1 cellular context compared by ENCODE assay signal in the genomic region with DNA sequence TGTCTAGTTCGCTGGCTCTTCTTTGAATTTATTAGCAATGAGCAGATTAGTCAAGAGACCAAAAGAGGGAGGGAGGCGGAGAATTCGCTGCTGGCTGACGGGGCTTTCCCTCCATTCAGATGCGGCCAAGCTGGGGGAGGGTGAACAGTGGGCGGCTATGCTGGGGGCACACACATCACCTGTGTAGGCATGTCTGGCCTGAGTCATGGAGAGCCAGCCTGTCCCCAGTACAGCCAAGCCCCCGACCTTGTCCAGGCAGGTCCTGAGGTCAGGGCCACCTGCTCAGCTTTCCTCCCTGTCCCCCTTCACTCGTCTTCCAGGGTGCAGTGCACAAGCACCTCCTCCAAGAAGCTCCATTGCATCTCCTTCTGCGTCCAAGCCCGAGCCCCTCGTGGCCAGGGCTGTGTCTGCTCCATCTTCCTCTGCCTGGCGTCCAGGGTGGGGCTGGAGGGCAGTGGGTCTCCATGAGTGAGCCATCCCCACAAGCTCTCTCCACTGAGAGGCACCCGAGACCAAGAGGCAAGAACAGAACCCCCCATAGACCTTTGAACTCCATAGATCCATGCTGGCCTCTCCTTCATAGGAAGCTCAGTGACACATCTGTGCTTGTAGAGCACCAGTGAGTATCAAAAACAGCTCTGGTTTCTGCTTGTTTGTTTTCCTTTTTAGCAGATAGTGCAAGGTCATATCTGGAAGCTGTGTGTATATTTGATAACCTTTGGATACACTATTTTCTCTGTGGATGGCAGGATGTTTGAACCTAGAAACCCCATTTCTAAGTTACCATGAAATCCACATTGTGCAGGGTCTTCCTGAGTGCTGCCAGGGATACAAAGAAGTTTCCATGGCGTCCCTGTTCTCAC.
TF ChIP-seq lines count a peak whose summit lies in the region.

No MANE protein-coding gene starts in this region.

TF ChIP-seq in HepG2, 621 proteins besides CTCF, POLR2A, EP300 and RAD21 (continued from another document and continues in another):
- TF ChIP-seq, protein P1, sequence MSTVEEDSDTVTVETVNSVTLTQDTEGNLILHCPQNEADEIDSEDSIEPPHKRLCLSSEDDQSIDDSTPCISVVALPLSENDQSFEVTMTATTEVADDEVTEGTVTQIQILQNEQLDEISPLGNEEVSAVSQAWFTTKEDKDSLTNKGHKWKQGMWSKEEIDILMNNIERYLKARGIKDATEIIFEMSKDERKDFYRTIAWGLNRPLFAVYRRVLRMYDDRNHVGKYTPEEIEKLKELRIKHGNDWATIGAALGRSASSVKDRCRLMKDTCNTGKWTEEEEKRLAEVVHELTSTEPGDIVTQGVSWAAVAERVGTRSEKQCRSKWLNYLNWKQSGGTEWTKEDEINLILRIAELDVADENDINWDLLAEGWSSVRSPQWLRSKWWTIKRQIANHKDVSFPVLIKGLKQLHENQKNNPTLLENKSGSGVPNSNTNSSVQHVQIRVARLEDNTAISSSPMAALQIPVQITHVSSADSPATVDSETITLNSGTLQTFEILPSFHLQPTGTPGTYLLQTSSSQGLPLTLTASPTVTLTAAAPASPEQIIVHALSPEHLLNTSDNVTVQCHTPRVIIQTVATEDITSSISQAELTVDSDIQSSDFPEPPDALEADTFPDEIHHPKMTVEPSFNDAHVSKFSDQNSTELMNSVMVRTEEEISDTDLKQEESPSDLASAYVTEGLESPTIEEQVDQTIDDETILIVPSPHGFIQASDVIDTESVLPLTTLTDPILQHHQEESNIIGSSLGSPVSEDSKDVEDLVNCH (CRISPR knock-in tag; IDR thresholded peaks at IDR 0.05), result no peak
- TF ChIP-seq ZNF496 (CRISPR knock-in tag; IDR thresholded peaks at IDR 0.05; ENCODE audit: insufficient replicate concordance) (no peak), SP140L (CRISPR knock-in tag; IDR thresholded peaks at IDR 0.05; ENCODE audit: borderline replicate concordance) (0 out of 2 replicates have a peak, but pooled peaks have one; percentile 4), KLF15 (CRISPR knock-in tag; IDR thresholded peaks at IDR 0.05; ENCODE audit: borderline replicate concordance) (no peak), MAFG (CRISPR knock-in tag; IDR thresholded peaks at IDR 0.05) (no peak), HNRNPK (IDR thresholded peaks at IDR 0.05; ENCODE audit: low read depth, low read length, poor library complexity, severe bottlenecking) (no peak), ZNF746 (CRISPR knock-in tag; IDR thresholded peaks at IDR 0.05) (no peak), THAP11 (CRISPR knock-in tag; IDR thresholded peaks at IDR 0.05) (peak; percentile 65; the same call in 1 of the 2 replicates), ZFY (CRISPR knock-in tag; IDR thresholded peaks at IDR 0.05) (peak; percentile 40; the same call in 1 of the 2 replicates), ARNT (IDR thresholded peaks at IDR 0.05) (no peak), ZNF350 (CRISPR knock-in tag; IDR thresholded peaks at IDR 0.05; ENCODE audit: borderline replicate concordance, low read depth) (peak; percentile 87), CEBPB (IDR thresholded peaks at IDR 0.05; ENCODE audit: borderline replicate concordance, low read depth, low read length) (no peak), SMAD1 (CRISPR knock-in tag; IDR thresholded peaks at IDR 0.05; ENCODE audit: borderline replicate concordance, low read depth) (no peak), HOXD1 (CRISPR knock-in tag; IDR thresholded peaks at IDR 0.05) (peak; percentile 96), ZNF337 (CRISPR knock-in tag; IDR thresholded peaks at IDR 0.05; ENCODE audit: borderline replicate concordance, low read depth) (peak; percentile 19; the same call in 1 of the 2 replicates), ZNF549 (CRISPR knock-in tag; IDR thresholded peaks at IDR 0.05) (no peak), RELA (CRISPR knock-in tag; IDR thresholded peaks at IDR 0.05) (no peak), ETV6 (CRISPR knock-in tag; conservative IDR thresholded peaks at IDR 0.05) (peak; percentile 56; the same call in 1 of the 2 replicates), RBFOX2 (IDR thresholded peaks at IDR 0.05; ENCODE audit: low read depth, low read length) (no peak), THYN1 (CRISPR knock-in tag; IDR thresholded peaks at IDR 0.05; ENCODE audit: borderline replicate concordance, low read depth) (no peak), MEIS1 (CRISPR knock-in tag; IDR thresholded peaks at IDR 0.05; ENCODE audit: borderline replicate concordance) (peak; percentile 41; the same call in 1 of the 2 replicates), ZNF589 (CRISPR knock-in tag; conservative IDR thresholded peaks at IDR 0.05) (no peak), ISL2 (CRISPR knock-in tag; IDR thresholded peaks at IDR 0.05) (peak; percentile 92), SIN3A (IDR thresholded peaks at IDR 0.05; ENCODE audit: borderline replicate concordance, low read depth, low read length) (no peak), MED1 (CRISPR knock-in tag; IDR thresholded peaks at IDR 0.05) (peak; percentile 99), CEBPG (CRISPR knock-in tag; IDR thresholded peaks at IDR 0.05) (peak; percentile 60), SKI (IDR thresholded peaks at IDR 0.05; ENCODE audit: partially characterized antibody) (no peak), NR2F1 (CRISPR knock-in tag; IDR thresholded peaks at IDR 0.05) (peak; percentile 59 to 86; a peak in 3 of 4 replicates), ZNF788 (CRISPR knock-in tag; IDR thresholded peaks at IDR 0.05; ENCODE audit: borderline replicate concordance) (peak; percentile 69; the same call in 1 of the 2 replicates)
- TF ChIP-seq, protein P2, sequence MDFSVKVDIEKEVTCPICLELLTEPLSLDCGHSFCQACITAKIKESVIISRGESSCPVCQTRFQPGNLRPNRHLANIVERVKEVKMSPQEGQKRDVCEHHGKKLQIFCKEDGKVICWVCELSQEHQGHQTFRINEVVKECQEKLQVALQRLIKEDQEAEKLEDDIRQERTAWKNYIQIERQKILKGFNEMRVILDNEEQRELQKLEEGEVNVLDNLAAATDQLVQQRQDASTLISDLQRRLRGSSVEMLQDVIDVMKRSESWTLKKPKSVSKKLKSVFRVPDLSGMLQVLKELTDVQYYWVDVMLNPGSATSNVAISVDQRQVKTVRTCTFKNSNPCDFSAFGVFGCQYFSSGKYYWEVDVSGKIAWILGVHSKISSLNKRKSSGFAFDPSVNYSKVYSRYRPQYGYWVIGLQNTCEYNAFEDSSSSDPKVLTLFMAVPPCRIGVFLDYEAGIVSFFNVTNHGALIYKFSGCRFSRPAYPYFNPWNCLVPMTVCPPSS (IDR thresholded peaks at IDR 0.05), result no peak
- TF ChIP-seq, protein P3, sequence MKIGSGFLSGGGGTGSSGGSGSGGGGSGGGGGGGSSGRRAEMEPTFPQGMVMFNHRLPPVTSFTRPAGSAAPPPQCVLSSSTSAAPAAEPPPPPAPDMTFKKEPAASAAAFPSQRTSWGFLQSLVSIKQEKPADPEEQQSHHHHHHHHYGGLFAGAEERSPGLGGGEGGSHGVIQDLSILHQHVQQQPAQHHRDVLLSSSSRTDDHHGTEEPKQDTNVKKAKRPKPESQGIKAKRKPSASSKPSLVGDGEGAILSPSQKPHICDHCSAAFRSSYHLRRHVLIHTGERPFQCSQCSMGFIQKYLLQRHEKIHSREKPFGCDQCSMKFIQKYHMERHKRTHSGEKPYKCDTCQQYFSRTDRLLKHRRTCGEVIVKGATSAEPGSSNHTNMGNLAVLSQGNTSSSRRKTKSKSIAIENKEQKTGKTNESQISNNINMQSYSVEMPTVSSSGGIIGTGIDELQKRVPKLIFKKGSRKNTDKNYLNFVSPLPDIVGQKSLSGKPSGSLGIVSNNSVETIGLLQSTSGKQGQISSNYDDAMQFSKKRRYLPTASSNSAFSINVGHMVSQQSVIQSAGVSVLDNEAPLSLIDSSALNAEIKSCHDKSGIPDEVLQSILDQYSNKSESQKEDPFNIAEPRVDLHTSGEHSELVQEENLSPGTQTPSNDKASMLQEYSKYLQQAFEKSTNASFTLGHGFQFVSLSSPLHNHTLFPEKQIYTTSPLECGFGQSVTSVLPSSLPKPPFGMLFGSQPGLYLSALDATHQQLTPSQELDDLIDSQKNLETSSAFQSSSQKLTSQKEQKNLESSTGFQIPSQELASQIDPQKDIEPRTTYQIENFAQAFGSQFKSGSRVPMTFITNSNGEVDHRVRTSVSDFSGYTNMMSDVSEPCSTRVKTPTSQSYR (CRISPR knock-in tag; IDR thresholded peaks at IDR 0.05; ENCODE audit: borderline replicate concordance), result peak; percentile 31; the same call in 1 of the 2 replicates
- TF ChIP-seq, protein P4, sequence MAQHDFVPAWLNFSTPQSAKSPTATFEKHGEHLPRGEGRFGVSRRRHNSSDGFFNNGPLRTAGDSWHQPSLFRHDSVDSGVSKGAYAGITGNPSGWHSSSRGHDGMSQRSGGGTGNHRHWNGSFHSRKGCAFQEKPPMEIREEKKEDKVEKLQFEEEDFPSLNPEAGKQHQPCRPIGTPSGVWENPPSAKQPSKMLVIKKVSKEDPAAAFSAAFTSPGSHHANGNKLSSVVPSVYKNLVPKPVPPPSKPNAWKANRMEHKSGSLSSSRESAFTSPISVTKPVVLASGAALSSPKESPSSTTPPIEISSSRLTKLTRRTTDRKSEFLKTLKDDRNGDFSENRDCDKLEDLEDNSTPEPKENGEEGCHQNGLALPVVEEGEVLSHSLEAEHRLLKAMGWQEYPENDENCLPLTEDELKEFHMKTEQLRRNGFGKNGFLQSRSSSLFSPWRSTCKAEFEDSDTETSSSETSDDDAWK (CRISPR knock-in tag; IDR thresholded peaks at IDR 0.05), result no peak
- TF ChIP-seq, protein P5, sequence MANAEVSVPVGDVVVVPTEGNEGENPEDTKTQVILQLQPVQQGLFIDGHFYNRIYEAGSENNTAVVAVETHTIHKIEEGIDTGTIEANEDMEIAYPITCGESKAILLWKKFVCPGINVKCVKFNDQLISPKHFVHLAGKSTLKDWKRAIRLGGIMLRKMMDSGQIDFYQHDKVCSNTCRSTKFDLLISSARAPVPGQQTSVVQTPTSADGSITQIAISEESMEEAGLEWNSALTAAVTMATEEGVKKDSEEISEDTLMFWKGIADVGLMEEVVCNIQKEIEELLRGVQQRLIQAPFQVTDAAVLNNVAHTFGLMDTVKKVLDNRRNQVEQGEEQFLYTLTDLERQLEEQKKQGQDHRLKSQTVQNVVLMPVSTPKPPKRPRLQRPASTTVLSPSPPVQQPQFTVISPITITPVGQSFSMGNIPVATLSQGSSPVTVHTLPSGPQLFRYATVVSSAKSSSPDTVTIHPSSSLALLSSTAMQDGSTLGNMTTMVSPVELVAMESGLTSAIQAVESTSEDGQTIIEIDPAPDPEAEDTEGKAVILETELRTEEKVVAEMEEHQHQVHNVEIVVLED (CRISPR knock-in tag; IDR thresholded peaks at IDR 0.05; ENCODE audit: borderline replicate concordance), result peak; percentile 21; the same call in 1 of the 2 replicates
- TF ChIP-seq, protein P6, sequence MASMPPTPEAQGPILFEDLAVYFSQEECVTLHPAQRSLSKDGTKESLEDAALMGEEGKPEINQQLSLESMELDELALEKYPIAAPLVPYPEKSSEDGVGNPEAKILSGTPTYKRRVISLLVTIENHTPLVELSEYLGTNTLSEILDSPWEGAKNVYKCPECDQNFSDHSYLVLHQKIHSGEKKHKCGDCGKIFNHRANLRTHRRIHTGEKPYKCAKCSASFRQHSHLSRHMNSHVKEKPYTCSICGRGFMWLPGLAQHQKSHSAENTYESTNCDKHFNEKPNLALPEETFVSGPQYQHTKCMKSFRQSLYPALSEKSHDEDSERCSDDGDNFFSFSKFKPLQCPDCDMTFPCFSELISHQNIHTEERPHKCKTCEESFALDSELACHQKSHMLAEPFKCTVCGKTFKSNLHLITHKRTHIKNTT (CRISPR knock-in tag; IDR thresholded peaks at IDR 0.05), result no peak
- TF ChIP-seq, protein P7, sequence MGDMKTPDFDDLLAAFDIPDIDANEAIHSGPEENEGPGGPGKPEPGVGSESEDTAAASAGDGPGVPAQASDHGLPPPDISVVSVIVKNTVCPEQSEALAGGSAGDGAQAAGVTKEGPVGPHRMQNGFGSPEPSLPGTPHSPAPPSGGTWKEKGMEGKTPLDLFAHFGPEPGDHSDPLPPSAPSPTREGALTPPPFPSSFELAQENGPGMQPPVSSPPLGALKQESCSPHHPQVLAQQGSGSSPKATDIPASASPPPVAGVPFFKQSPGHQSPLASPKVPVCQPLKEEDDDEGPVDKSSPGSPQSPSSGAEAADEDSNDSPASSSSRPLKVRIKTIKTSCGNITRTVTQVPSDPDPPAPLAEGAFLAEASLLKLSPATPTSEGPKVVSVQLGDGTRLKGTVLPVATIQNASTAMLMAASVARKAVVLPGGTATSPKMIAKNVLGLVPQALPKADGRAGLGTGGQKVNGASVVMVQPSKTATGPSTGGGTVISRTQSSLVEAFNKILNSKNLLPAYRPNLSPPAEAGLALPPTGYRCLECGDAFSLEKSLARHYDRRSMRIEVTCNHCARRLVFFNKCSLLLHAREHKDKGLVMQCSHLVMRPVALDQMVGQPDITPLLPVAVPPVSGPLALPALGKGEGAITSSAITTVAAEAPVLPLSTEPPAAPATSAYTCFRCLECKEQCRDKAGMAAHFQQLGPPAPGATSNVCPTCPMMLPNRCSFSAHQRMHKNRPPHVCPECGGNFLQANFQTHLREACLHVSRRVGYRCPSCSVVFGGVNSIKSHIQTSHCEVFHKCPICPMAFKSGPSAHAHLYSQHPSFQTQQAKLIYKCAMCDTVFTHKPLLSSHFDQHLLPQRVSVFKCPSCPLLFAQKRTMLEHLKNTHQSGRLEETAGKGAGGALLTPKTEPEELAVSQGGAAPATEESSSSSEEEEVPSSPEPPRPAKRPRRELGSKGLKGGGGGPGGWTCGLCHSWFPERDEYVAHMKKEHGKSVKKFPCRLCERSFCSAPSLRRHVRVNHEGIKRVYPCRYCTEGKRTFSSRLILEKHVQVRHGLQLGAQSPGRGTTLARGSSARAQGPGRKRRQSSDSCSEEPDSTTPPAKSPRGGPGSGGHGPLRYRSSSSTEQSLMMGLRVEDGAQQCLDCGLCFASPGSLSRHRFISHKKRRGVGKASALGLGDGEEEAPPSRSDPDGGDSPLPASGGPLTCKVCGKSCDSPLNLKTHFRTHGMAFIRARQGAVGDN (CRISPR knock-in tag; IDR thresholded peaks at IDR 0.05), result peak; percentile 95
- TF ChIP-seq, protein P8, sequence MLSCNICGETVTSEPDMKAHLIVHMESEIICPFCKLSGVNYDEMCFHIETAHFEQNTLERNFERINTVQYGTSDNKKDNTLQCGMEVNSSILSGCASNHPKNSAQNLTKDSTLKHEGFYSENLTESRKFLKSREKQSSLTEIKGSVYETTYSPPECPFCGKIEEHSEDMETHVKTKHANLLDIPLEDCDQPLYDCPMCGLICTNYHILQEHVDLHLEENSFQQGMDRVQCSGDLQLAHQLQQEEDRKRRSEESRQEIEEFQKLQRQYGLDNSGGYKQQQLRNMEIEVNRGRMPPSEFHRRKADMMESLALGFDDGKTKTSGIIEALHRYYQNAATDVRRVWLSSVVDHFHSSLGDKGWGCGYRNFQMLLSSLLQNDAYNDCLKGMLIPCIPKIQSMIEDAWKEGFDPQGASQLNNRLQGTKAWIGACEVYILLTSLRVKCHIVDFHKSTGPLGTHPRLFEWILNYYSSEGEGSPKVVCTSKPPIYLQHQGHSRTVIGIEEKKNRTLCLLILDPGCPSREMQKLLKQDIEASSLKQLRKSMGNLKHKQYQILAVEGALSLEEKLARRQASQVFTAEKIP (CRISPR knock-in tag; IDR thresholded peaks at IDR 0.05; ENCODE audit: borderline replicate concordance), result no peak
- TF ChIP-seq, protein P9, sequence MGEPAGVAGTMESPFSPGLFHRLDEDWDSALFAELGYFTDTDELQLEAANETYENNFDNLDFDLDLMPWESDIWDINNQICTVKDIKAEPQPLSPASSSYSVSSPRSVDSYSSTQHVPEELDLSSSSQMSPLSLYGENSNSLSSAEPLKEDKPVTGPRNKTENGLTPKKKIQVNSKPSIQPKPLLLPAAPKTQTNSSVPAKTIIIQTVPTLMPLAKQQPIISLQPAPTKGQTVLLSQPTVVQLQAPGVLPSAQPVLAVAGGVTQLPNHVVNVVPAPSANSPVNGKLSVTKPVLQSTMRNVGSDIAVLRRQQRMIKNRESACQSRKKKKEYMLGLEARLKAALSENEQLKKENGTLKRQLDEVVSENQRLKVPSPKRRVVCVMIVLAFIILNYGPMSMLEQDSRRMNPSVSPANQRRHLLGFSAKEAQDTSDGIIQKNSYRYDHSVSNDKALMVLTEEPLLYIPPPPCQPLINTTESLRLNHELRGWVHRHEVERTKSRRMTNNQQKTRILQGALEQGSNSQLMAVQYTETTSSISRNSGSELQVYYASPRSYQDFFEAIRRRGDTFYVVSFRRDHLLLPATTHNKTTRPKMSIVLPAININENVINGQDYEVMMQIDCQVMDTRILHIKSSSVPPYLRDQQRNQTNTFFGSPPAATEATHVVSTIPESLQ (CRISPR knock-in tag; conservative IDR thresholded peaks at IDR 0.05), result no peak
